Comparison of ENCODE assay signal across 10 cellular contexts in the genomic region with DNA sequence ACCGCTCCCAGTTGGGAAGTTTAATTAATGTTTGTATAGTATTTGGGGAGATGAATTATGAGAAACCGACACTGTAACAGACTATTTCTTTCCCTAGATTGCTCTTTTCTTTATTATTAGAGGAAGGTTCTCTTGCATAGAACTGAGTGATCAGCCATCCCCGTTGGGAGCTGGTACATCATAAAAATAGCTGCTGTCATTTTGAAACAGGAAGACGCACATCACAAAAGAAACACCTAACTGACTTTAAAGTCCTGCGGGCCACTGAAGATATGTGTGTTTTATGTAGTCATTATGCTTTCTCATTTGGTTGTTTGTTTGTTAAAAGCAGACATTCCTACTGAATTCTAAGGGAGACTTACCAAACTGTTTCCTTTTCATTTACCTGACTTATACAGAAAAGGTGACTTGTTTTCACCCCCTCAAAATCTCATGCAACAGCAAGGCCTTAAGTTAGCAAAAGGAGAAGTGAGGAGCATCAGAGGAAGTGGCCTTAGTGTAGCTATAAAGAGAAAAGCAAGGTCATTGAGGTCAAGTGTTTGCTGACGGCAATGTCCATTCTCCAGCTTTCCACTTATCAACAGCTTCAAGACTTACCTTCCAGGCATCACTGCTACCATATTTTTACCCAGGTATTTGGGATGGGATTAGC.
DNase-seq lines count a peak whose midpoint lies in the region; ATAC-seq and TF ChIP-seq lines count a peak whose summit lies in the region.
"Had no signal": no experiment of that assay in that cellular context is flagged by ENCODE, and none has a peak within 500 bp of the region (broad histone marks: within the 10 kb centered on the region; RNA-seq: fewer than 3 reads in every experiment).

No MANE protein-coding gene starts in this region.

- CTCF ChIA-PET in Calu3 (lab: Charles Lee) = no interaction called here

- TF ChIP-seq CTCF in Calu3 (IDR thresholded peaks at IDR 0.05; ENCODE audit: unreplicated experiment) (no peak), progenitor cell of endocrine pancreas (IDR thresholded peaks at IDR 0.05; ENCODE audit: unreplicated experiment) (no peak)

- DNase-seq in stimulated activated naive B cell treated with anti-CD40 and anti-IgM and Interleukin-4, amounts not matched to agents 10 μg/mL and 1 μg/mL and 100 μg/mL, for 72 hours = no peak
- DNase-seq in Calu3 (no peak), NCI-H524 (lab: John Stamatoyannopoulos, UW) (no peak), progenitor cell of endocrine pancreas (ENCODE audit: low spot score, unreplicated experiment) (no peak)
- DNase-seq: activated CD8-positive, alpha-beta T cell treated with anti-CD3 and anti-CD28 coated beads for 36 hours; left lung; NCI-H2029 had no signal

- H3K9me3 Mint-ChIP-seq in stimulated activated naive B cell treated with anti-CD40 and anti-IgM and Interleukin-4, amounts not matched to agents 10 μg/mL and 1 μg/mL and 100 μg/mL, for 72 hours = no peaks in the 10 kb centered on the region
- no peaks in the 10 kb centered on the region for H3K9me3 Mint-ChIP-seq in Calu3 (ENCODE audit: low read depth, unreplicated experiment)
- H3K9me3 Mint-ChIP-seq in progenitor cell of endocrine pancreas (ENCODE audit: low read depth) = no peaks in the 10 kb centered on the region
- H3K9me3 Mint-ChIP-seq: activated CD8-positive, alpha-beta T cell treated with anti-CD3 and anti-CD28 coated beads for 36 hours had no signal

- intact Hi-C loops in Calu3 (cut with micrococcal nuclease; ENCODE audit: unreplicated experiment) = no loop called here

- BruUV-seq in Calu3 (replicated peaks; lab: Mats Ljungman, UMichigan) = no TSS peak

- H3K4me3 Mint-ChIP-seq in stimulated activated naive B cell treated with anti-CD40 and anti-IgM and Interleukin-4, amounts not matched to agents 10 μg/mL and 1 μg/mL and 100 μg/mL, for 72 hours = peak overlapping the region in 1 of 2 donors; percentile 27
- no peak overlapping the region for H3K4me3 Mint-ChIP-seq in Calu3 (ENCODE audit: low read depth, unreplicated experiment)
- no peak overlapping the region for H3K4me3 Mint-ChIP-seq in progenitor cell of endocrine pancreas (ENCODE audit: low read depth)
- H3K4me3 Mint-ChIP-seq: activated CD8-positive, alpha-beta T cell treated with anti-CD3 and anti-CD28 coated beads for 36 hours had no signal

- peaks cover 5 to 7% of the 10 kb centered on the region in 2 donors for H3K27me3 Mint-ChIP-seq in stimulated activated naive B cell treated with anti-CD40 and anti-IgM and Interleukin-4, amounts not matched to agents 10 μg/mL and 1 μg/mL and 100 μg/mL, for 72 hours
- H3K27me3 Mint-ChIP-seq in Calu3 (ENCODE audit: unreplicated experiment) = no peaks in the 10 kb centered on the region
- no peaks in the 10 kb centered on the region for H3K27me3 Mint-ChIP-seq in progenitor cell of endocrine pancreas

- H3K36me3 Mint-ChIP-seq in stimulated activated naive B cell treated with anti-CD40 and anti-IgM and Interleukin-4, amounts not matched to agents 10 μg/mL and 1 μg/mL and 100 μg/mL, for 72 hours = no peaks in the 10 kb centered on the region
- peaks cover 7% of the 10 kb centered on the region for H3K36me3 Mint-ChIP-seq in Calu3 (ENCODE audit: insufficient read depth, unreplicated experiment)
- H3K36me3 Mint-ChIP-seq in progenitor cell of endocrine pancreas (ENCODE audit: insufficient read depth) = no peaks in the 10 kb centered on the region

- ATAC-seq in GM19043 (IDR thresholded peaks at IDR 0.05; ENCODE audit: low read depth, unreplicated experiment) (peak; percentile 82), HG02678 (IDR thresholded peaks at IDR 0.05; ENCODE audit: unreplicated experiment) (peak; percentile 89), HG03469 (IDR thresholded peaks at IDR 0.05; ENCODE audit: unreplicated experiment) (peak; percentile 91)
- peak; percentile 85 to 88 for ATAC-seq in stimulated activated naive B cell treated with anti-CD40 and anti-IgM and Interleukin-4, amounts not matched to agents 10 μg/mL and 1 μg/mL and 100 μg/mL, for 72 hours (replicated peaks)
- ATAC-seq: activated CD8-positive, alpha-beta T cell treated with anti-CD3 and anti-CD28 coated beads for 36 hours; left lung had no signal

- H3K27ac Mint-ChIP-seq in stimulated activated naive B cell treated with anti-CD40 and anti-IgM and Interleukin-4, amounts not matched to agents 10 μg/mL and 1 μg/mL and 100 μg/mL, for 72 hours = peak overlapping the region; percentile 74
- H3K27ac Mint-ChIP-seq in Calu3 (ENCODE audit: unreplicated experiment) (no peak overlapping the region), progenitor cell of endocrine pancreas (no peak overlapping the region)
- H3K27ac Mint-ChIP-seq: activated CD8-positive, alpha-beta T cell treated with anti-CD3 and anti-CD28 coated beads for 36 hours had no signal

- peaks cover 6 to 7% of the 10 kb centered on the region in 2 donors for H3K4me1 Mint-ChIP-seq in stimulated activated naive B cell treated with anti-CD40 and anti-IgM and Interleukin-4, amounts not matched to agents 10 μg/mL and 1 μg/mL and 100 μg/mL, for 72 hours
- H3K4me1 Mint-ChIP-seq in Calu3 (ENCODE audit: low read depth, unreplicated experiment) (no peaks in the 10 kb centered on the region), progenitor cell of endocrine pancreas (ENCODE audit: low read depth) (no peaks in the 10 kb centered on the region)
